1 cellular context compared by ENCODE assay signal in the genomic region with DNA sequence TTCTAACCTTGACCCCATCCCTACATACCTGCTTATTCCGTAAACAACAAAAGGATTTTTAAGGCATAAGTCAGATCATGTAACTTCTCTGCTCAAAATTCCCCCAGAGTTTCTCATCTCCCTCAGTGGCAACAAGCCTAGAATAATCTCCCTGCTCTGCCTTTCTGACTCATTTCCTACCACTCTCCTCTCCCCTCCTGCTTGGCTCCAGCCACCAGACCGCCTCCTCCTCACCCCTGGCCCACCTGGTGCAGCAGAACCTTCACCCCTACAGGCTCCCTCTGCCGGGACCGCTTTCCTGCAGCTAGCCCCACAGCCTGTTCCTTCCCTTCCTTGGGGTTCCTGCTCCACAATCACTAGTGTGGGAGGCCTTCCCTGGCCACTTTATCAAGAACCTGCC.
TF ChIP-seq lines count a peak whose summit lies in the region.

No MANE protein-coding gene starts in this region.

TF ChIP-seq in GM23338, 12 proteins besides CTCF, POLR2A, EP300 and RAD21 (continued from another document):
- no peak for TF ChIP-seq REST (IDR thresholded peaks at IDR 0.05; ENCODE audit: unreplicated experiment)
- no peak for TF ChIP-seq NANOG (IDR thresholded peaks at IDR 0.05; ENCODE audit: borderline replicate concordance)
